In genomic region chr5:175867587-175868347, GRCh38 we compare ENCODE assay signal across 8 cellular contexts. TPM values are rescaled to one million over a fixed set of nuclear protein-coding genes. Genes with fewer than 3 reads are reported as not detected.
DNase-seq lines count a peak whose midpoint lies in the region; ATAC-seq, FAIRE-seq and TF ChIP-seq lines count a peak whose summit lies in the region.

No MANE protein-coding gene starts in this region.

- H3K4me3 ChIP-seq in OCI-LY7 (ENCODE audit: low read depth, low read length, poor library complexity, severe bottlenecking) (no peak overlapping the region), keratinocyte (ENCODE audit: control insufficient read depth in 2 of 3, extremely low read depth in 1 of 3, insufficient read depth in 2 of 3, low read depth in 1 of 3, low read length in 3 of 3) (no peak overlapping the region)

- no peaks in the 10 kb centered on the region for H3K4me1 ChIP-seq in OCI-LY7 (ENCODE audit: insufficient read depth, low read length, poor library complexity, severe bottlenecking)
- no peaks in the 10 kb centered on the region for H3K4me1 ChIP-seq in keratinocyte (ENCODE audit: control insufficient read depth, extremely low read depth, insufficient read depth, low read length)

- dilution Hi-C loops in keratinocyte (cut with MboI; ENCODE audit: extremely low pct_ligation_motif_present, low sequenced_read_pairs) = no loop called here

- H3K9me2 ChIP-seq in OCI-LY7 (ENCODE audit: insufficient read depth, low read length) = no peaks in the 10 kb centered on the region

- H3K4me2 ChIP-seq in OCI-LY7 (ENCODE audit: low read length) (no peak overlapping the region), keratinocyte (ENCODE audit: control insufficient read depth, extremely low read depth, insufficient read depth, low read depth, low read length) (no peak overlapping the region)

- H3K36me3 ChIP-seq in OCI-LY7 (ENCODE audit: insufficient read depth, low read length) = no peaks in the 10 kb centered on the region
- no peaks in the 10 kb centered on the region for H3K36me3 ChIP-seq in keratinocyte (ENCODE audit: control insufficient read depth in 2 of 2, extremely low read depth in 1 of 2, insufficient read depth in 2 of 2, low read length in 2 of 2)

- peak; percentile 31 for DNase-seq in DMS 273 treated with DMSO at 0.1 percent for 48 hours (lab: John Stamatoyannopoulos, UW)
- peak; percentile 66 for DNase-seq in HEK293T (ENCODE audit: extremely low spot score)
- DNase-seq in OCI-LY7 (ENCODE audit: low spot score) = peak; percentile 5
- DNase-seq in keratinocyte (ENCODE audit: low read depth, low spot score) = no peak
- DNase-seq in GM03348 (ENCODE audit: low spot score) = no peak
- no peak for DNase-seq in hippocampal formation (lab: John Stamatoyannopoulos, UW)

- H2AFZ ChIP-seq in OCI-LY7 (ENCODE audit: low read length) = no peak overlapping the region
- no peak overlapping the region for H2AFZ ChIP-seq in keratinocyte (ENCODE audit: control insufficient read depth, low read length)

- peak; percentile 51 for TF ChIP-seq CTCF in OCI-LY7 (conservative IDR thresholded peaks at IDR 0.05; ENCODE audit: low read length)
- peak in 2 of 3 experiments; percentile 25 for TF ChIP-seq CTCF in keratinocyte (optimal IDR thresholded peaks at IDR 0.05 in 1 of 3, IDR thresholded peaks at IDR 0.05 in 1 of 3, conservative IDR thresholded peaks at IDR 0.05 in 1 of 3; ENCODE audit: extremely low read depth in 1 of 3, insufficient read depth in 2 of 3, low read length in 3 of 3)

- no peak overlapping the region for H3K9ac ChIP-seq in keratinocyte (ENCODE audit: control insufficient read depth, extremely low read depth, insufficient read depth, low read length)

- POLR2A ChIA-PET in HEK293T (lab: Yijun Ruan, JAX) = no interaction called here
- POLR2A ChIA-PET in OCI-LY7 (lab: Charles Lee) = no interaction called here

- no peaks in the 10 kb centered on the region for H4K20me1 ChIP-seq in OCI-LY7 (ENCODE audit: insufficient read depth, low read length)
- H4K20me1 ChIP-seq in keratinocyte (ENCODE audit: control insufficient read depth, extremely low read depth, insufficient read depth, low read length) = no peaks in the 10 kb centered on the region

- intact Hi-C loops in OCI-LY7 (cut with micrococcal nuclease; ENCODE audit: unreplicated experiment) = no loop called here

- peaks cover 25% of the 10 kb centered on the region for H3K27me3 ChIP-seq in keratinocyte (ENCODE audit: control insufficient read depth, extremely low read depth, insufficient read depth, low read length)

- no peaks in the 10 kb centered on the region for H3K9me3 ChIP-seq in OCI-LY7 (ENCODE audit: low read length)
- H3K9me3 ChIP-seq in keratinocyte (ENCODE audit: control insufficient read depth, low read depth, low read length) = no peaks in the 10 kb centered on the region

- CTCF ChIA-PET in HEK293T (lab: Yijun Ruan, JAX) = interaction anchor here (0.6 to 1.6 kb wide), 3 partner anchors 10 to 138 kb away, joined by 3 to 5 read pairs (median 4); no protein-coding TSS in a partner anchor
- CTCF ChIA-PET in OCI-LY7 (lab: Charles Lee; ENCODE audit: unreplicated experiment) = no interaction called here

- ATAC-seq in GM21515 (IDR thresholded peaks at IDR 0.05; ENCODE audit: unreplicated experiment) (no peak), GM21390 (IDR thresholded peaks at IDR 0.05; ENCODE audit: unreplicated experiment) (no peak)

- no peaks in the 10 kb centered on the region for H3K9me1 ChIP-seq in keratinocyte (ENCODE audit: control insufficient read depth, extremely low read depth, insufficient read depth, low read length)

- no peak for FAIRE-seq in keratinocyte (lab: Jason Lieb, UNC)

- H3K79me2 ChIP-seq in OCI-LY7 (ENCODE audit: insufficient read depth, low read depth, low read length) = no peaks in the 10 kb centered on the region
- H3K79me2 ChIP-seq in keratinocyte (ENCODE audit: control insufficient read depth, insufficient read depth, low read length) = no peaks in the 10 kb centered on the region

- BruUV-seq in OCI-LY7 (replicated peaks; lab: Mats Ljungman, UMichigan) = no TSS peak

- no peak overlapping the region for H3K27ac ChIP-seq in OCI-LY7 (ENCODE audit: low read depth, low read length, poor library complexity, severe bottlenecking)
- no peak overlapping the region for H3K27ac ChIP-seq in keratinocyte (ENCODE audit: control insufficient read depth, insufficient read depth, low read length)

TF ChIP-seq in HEK293T, 16 proteins besides CTCF, POLR2A, EP300 and RAD21:
- TF ChIP-seq FOXK2 (IDR thresholded peaks at IDR 0.05) = no peak
- TF ChIP-seq SP1 (IDR thresholded peaks at IDR 0.05) = no peak

RNA-seq across cellular contexts. Expression of gene CPLX2, which starts 3.6 kb away (rescaled TPM):
- total RNA-seq in OCI-LY7 (2014; rRNA removed; shearing (Covaris generic)) = not detected in 2 replicates
- not detected in 2 replicates for total RNA-seq in OCI-LY7 (2022)
- not detected in 3 replicates for polyA plus RNA-seq in keratinocyte
- polyA plus RNA-seq in keratinocyte (2011; ENCODE audit: low read depth) = not detected
- not detected in 2 replicates for polyA plus RNA-seq in keratinocyte (2011; cell fraction: cytosol; rRNA removed)
- polyA plus RNA-seq in keratinocyte (2011; cell fraction: nucleus; rRNA removed) = not detected in 2 replicates
- 0.04 TPM in 1 of 2 replicates, not detected in the other for polyA plus RNA-seq in keratinocyte (2012; ENCODE audit: low replicate concordance)
- not detected in 3 replicates for polyA minus RNA-seq in keratinocyte
- not detected for polyA minus RNA-seq in keratinocyte (2011; cell fraction: cytosol; rRNA and poly(A)+ RNA removed)
- not detected in 2 replicates for polyA minus RNA-seq in keratinocyte (2011; cell fraction: nucleus; rRNA and poly(A)+ RNA removed)

Comparison
In these comparisons a context has a peak if more than half of its experiments do, and no peak if none do; other contexts are left out.
1. DNase-seq: peak in DMS 273 treated with DMSO at 0.1 percent for 48 hours (single experiment), HEK293T (single experiment) and OCI-LY7 (single experiment); none in keratinocyte (single experiment), GM03348 (single experiment) and hippocampal formation (0 of 2).